ENCODE assay signal across 19 cellular contexts in genomic region chr6:12606616-12607015, GRCh38.
"Had no signal": no experiment of that assay in that cellular context is flagged by ENCODE, and none has a peak within 500 bp of the region (broad histone marks: within the 10 kb centered on the region; RNA-seq: fewer than 3 reads in every experiment).

No MANE protein-coding gene starts in this region.

- H3K27me3 ChIP-seq: colonic mucosa, hepatocyte, right atrium auricular region, sigmoid colon had no signal

- FAIRE-seq: kidney had no signal

- H3K9me3 ChIP-seq: colonic mucosa, esophagus squamous epithelium, gastroesophageal sphincter, left ventricle myocardium inferior, lower lobe of right lung, mucosa of descending colon, right atrium auricular region, sigmoid colon, stomach had no signal

- H3K4me1 ChIP-seq: colonic mucosa, gastroesophageal sphincter, lower lobe of right lung had no signal

- DNase-seq: colonic mucosa; dermis blood vessel endothelial cell; esophagus squamous epithelium; foreskin fibroblast; kidney; left cardiac atrium; left ventricle myocardium inferior; lower lobe of right lung; mucosa of descending colon; naive thymus-derived CD8-positive, alpha-beta T cell; posterior cingulate gyrus; sigmoid colon; stimulated activated CD4-positive, alpha-beta T cell treated with anti-CD3 and anti-CD28 coated beads, Interleukin-2, amount 100 ng/mL, for 24 hours; stomach; trophoblast cell had no signal

- H3K4me3 ChIP-seq: colonic mucosa, esophagus squamous epithelium, gastroesophageal sphincter, hepatocyte, left ventricle myocardium inferior, lower lobe of right lung, mucosa of descending colon, right atrium auricular region, sigmoid colon, skin epidermis, stomach had no signal

- ATAC-seq: naive thymus-derived CD8-positive, alpha-beta T cell had no signal

- H3K4me2 ChIP-seq: hepatocyte had no signal

- H3K36me3 ChIP-seq: colonic mucosa, esophagus squamous epithelium, gastroesophageal sphincter, left ventricle myocardium inferior, lower lobe of right lung, right atrium auricular region, sigmoid colon, stomach had no signal

- H3K27ac ChIP-seq: colonic mucosa, esophagus squamous epithelium, gastroesophageal sphincter, hepatocyte, left ventricle myocardium inferior, lower lobe of right lung, right atrium auricular region, sigmoid colon, skin epidermis, stomach had no signal

- H3K79me2 ChIP-seq: hepatocyte had no signal

- H2AFZ ChIP-seq: hepatocyte had no signal
